15 cellular contexts compared by ENCODE assay signal in the genomic region with DNA sequence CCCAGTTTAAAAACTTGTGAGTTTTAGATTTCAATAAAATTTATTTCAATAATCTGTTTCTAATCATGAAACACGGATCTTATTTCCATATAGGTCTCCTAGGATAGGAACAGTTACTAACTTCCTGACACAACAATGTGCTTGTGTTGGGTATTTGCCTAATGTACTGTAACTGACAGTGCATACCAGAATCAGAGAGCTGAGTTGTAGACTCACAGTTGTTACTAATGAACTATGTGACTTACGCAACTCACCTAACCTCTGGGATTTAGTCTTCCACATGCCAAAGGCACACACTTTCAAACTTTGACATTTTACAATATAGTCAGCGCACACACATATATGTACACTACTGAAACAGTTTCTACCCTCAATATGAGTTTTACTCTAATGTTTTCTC.
DNase-seq lines count a peak whose midpoint lies in the region; ATAC-seq, FAIRE-seq and TF ChIP-seq lines count a peak whose summit lies in the region.
"Had no signal": no experiment of that assay in that cellular context is flagged by ENCODE, and none has a peak within 500 bp of the region (broad histone marks: within the 10 kb centered on the region; RNA-seq: fewer than 3 reads in every experiment).

No MANE protein-coding gene starts in this region.

- H3K9ac ChIP-seq in HCT116 (ENCODE audit: low read length), result no peak overlapping the region

- H3K36me3 Mint-ChIP-seq in type B pancreatic cell, result peaks cover 8% of the 10 kb centered on the region

- no peaks in the 10 kb centered on the region for H4K20me1 ChIP-seq in HCT116 (ENCODE audit: insufficient read depth)

- POLR2A ChIA-PET in A549 (lab: Yijun Ruan, JAX) (no interaction called here), HCT116 (lab: Charles Lee) (no interaction called here)

- ATAC-seq in A549, result no peak
- no peak for ATAC-seq in HCT116

- no peaks in the 10 kb centered on the region for H3K79me2 ChIP-seq in HCT116 (ENCODE audit: insufficient read depth, low read length)

- 93% methylated on average over 3 of the region's 3 CpGs for WGBS in A549 (ENCODE audit: missing lambda C conversion rate)

- H3K27ac ChIP-seq in A549, result no peak overlapping the region
- no peak overlapping the region for H3K27ac ChIP-seq in HCT116 (ENCODE audit: low read depth, low read length)

- no peaks in the 10 kb centered on the region; the same call in 2 of the 3 replicates for H3K4me1 ChIP-seq in A549
- H3K4me1 ChIP-seq in HCT116 (ENCODE audit: control insufficient read depth in 1 of 2, insufficient read depth in 2 of 2, low read length in 2 of 2), result no peaks in the 10 kb centered on the region

- H3K4me3 ChIP-seq in A549, result no peak overlapping the region
- H3K4me3 ChIP-seq in HCT116 (replicated peaks in 1 of 2; ENCODE audit: low read depth in 1 of 2, low read length in 2 of 2), result no peak overlapping the region

- TF ChIP-seq EP300 in A549 (IDR thresholded peaks at IDR 0.05), result no peak

- TF ChIP-seq RAD21 in A549 (conservative IDR thresholded peaks at IDR 0.05 in 1 of 2, IDR thresholded peaks at IDR 0.05 in 1 of 2), result no peak
- no peak for TF ChIP-seq RAD21 in HCT116 (IDR thresholded peaks at IDR 0.05; ENCODE audit: low read depth)

- no peaks in the 10 kb centered on the region for H3K27me3 ChIP-seq in HCT116 (ENCODE audit: insufficient read depth, low read length)

- no peak overlapping the region for H3K4me3 Mint-ChIP-seq in type B pancreatic cell
- H3K4me3 Mint-ChIP-seq: B cell had no signal

- H3K4me1 Mint-ChIP-seq in type B pancreatic cell (ENCODE audit: unreplicated experiment), result no peaks in the 10 kb centered on the region

- intact Hi-C loops in HCT116 (cut with micrococcal nuclease), result no loop called here

- H3K9me3 ChIP-seq in A549, result no peaks in the 10 kb centered on the region
- no peaks in the 10 kb centered on the region for H3K9me3 ChIP-seq in HCT116 (ENCODE audit: control insufficient read depth in 1 of 2, insufficient read depth in 1 of 2, low read depth in 1 of 2, low read length in 2 of 2)

- no peak overlapping the region for H3K27ac Mint-ChIP-seq in type B pancreatic cell
- H3K27ac Mint-ChIP-seq: B cell had no signal

- TF ChIP-seq CTCF in A549 (IDR thresholded peaks at IDR 0.05) (no peak), HCT116 (IDR thresholded peaks at IDR 0.05 in 2 of 3, conservative IDR thresholded peaks at IDR 0.05 in 1 of 3; ENCODE audit: borderline replicate concordance in 1 of 3, insufficient read depth in 1 of 3, low read depth in 2 of 3, low read length in 2 of 3) (no peak), type B pancreatic cell (conservative IDR thresholded peaks at IDR 0.05) (no peak)

- no TSS peak for BruUV-seq in HCT116 (replicated peaks; lab: Mats Ljungman, UMichigan)

- RAD21 ChIA-PET in HCT116 (lab: Charles Lee; ENCODE audit: low non-redundant PET in 1 of 2, low total read pairs in 2 of 2, uncharacterized antibody in 2 of 2, unreplicated experiment in 2 of 2), result no interaction called here

- no peak for FAIRE-seq in A549 (lab: Jason Lieb, UNC)

- H3K4me2 ChIP-seq in A549 (no peak overlapping the region), HCT116 (ENCODE audit: low read length) (no peak overlapping the region)

- DNase-seq in A549 (ENCODE audit: low read depth in 1 of 2, low spot score in 1 of 2) (peak in 1 of 2 experiments; percentile 2), HCT116 (ENCODE audit: low read depth, low spot score) (no peak), astrocyte of the hippocampus (ENCODE audit: low read depth, low spot score) (peak; percentile 46), hepatic stellate cell (ENCODE audit: low spot score) (peak; percentile 9), DMS 273 (lab: John Stamatoyannopoulos, UW; ENCODE audit: unreplicated experiment) (no peak), type B pancreatic cell (ENCODE audit: extremely low spot score, unreplicated experiment) (no peak)
- no peak for DNase-seq in activated CD4-positive, alpha-beta T cell treated with anti-CD3 and anti-CD28 coated beads for 4 hours
- no peak for DNase-seq in activated effector memory CD4-positive, alpha-beta T cell treated with Interleukin-2 at 50 U/mL for 16 hours
- DNase-seq: activated naive CD4-positive, alpha-beta T cell treated with anti-CD3 and anti-CD28 coated beads, Interleukin-2, amount 50 U/mL, for 16 hours; cortex of kidney; DMS79; glutamatergic neuron; occipital lobe; T1000 had no signal

- no peaks in the 10 kb centered on the region for H3K27me3 Mint-ChIP-seq in type B pancreatic cell
- H3K27me3 Mint-ChIP-seq: B cell had no signal

- no peaks in the 10 kb centered on the region for H3K9me3 Mint-ChIP-seq in type B pancreatic cell

- H3K36me3 ChIP-seq in HCT116 (ENCODE audit: control insufficient read depth in 1 of 2, insufficient read depth in 2 of 2, low read length in 2 of 2), result no peaks in the 10 kb centered on the region; a peak in 1 of 4 replicates

- no peak overlapping the region for H2AFZ ChIP-seq in HCT116 (ENCODE audit: low read depth, low read length, poor library complexity, severe bottlenecking)

- CTCF ChIA-PET in A549 (lab: Yijun Ruan, JAX) (no interaction called here), HCT116 (lab: Charles Lee) (no interaction called here)

- TF ChIP-seq POLR2A in A549 (IDR thresholded peaks at IDR 0.05; ENCODE audit: low read length) (no peak), HCT116 (IDR thresholded peaks at IDR 0.05; ENCODE audit: borderline replicate concordance, extremely low read depth, insufficient read depth, insufficient read length) (no peak)

- H3K9me2 ChIP-seq in HCT116 (ENCODE audit: insufficient read depth), result no peaks in the 10 kb centered on the region

TF ChIP-seq in A549, 52 proteins besides CTCF, POLR2A, EP300 and RAD21:
- TF ChIP-seq HEYL (CRISPR knock-in tag; IDR thresholded peaks at IDR 0.05) (no peak), CEBPB (IDR thresholded peaks at IDR 0.05) (peak; percentile 66 to 67; a peak in 3 of 4 replicates)
- TF ChIP-seq, protein P1, sequence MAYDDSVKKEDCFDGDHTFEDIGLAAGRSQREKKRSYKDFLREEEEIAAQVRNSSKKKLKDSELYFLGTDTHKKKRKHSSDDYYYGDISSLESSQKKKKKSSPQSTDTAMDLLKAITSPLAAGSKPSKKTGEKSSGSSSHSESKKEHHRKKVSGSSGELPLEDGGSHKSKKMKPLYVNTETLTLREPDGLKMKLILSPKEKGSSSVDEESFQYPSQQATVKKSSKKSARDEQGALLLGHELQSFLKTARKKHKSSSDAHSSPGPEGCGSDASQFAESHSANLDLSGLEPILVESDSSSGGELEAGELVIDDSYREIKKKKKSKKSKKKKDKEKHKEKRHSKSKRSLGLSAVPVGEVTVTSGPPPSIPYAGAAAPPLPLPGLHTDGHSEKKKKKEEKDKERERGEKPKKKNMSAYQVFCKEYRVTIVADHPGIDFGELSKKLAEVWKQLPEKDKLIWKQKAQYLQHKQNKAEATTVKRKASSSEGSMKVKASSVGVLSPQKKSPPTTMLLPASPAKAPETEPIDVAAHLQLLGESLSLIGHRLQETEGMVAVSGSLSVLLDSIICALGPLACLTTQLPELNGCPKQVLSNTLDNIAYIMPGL (CRISPR knock-in tag; IDR thresholded peaks at IDR 0.05; ENCODE audit: borderline replicate concordance), result no peak

TF ChIP-seq in HCT116, 20 proteins besides CTCF, POLR2A, EP300 and RAD21:
- no peak for TF ChIP-seq EGR1 (IDR thresholded peaks at IDR 0.05; ENCODE audit: low read depth)
- no peak for TF ChIP-seq ZNF274 (IDR thresholded peaks at IDR 0.05; ENCODE audit: low read depth, low read length)
- no peak for TF ChIP-seq YY1 (IDR thresholded peaks at IDR 0.05; ENCODE audit: extremely low read depth, insufficient replicate concordance, low read depth, low read length)
- no peak for TF ChIP-seq ELF1 (IDR thresholded peaks at IDR 0.05; ENCODE audit: borderline replicate concordance, low read depth)
- 0 out of 2 replicates have a peak, but pooled peaks have one; percentile 19 for TF ChIP-seq CEBPB (IDR thresholded peaks at IDR 0.05; ENCODE audit: low read depth)

Comparison
In these comparisons a context has a peak if more than half of its experiments do, and no peak if none do; other contexts are left out.
1. DNase-seq: peak in astrocyte of the hippocampus (single experiment) and hepatic stellate cell (single experiment); none in HCT116 (single experiment), DMS 273 (single experiment), activated CD4-positive, alpha-beta T cell treated with anti-CD3 and anti-CD28 coated beads for 4 hours (0 of 2), type B pancreatic cell (single experiment) and activated effector memory CD4-positive, alpha-beta T cell treated with Interleukin-2 at 50 U/mL for 16 hours (single experiment).
2. Of the 6 proteins assayed by ChIP-seq in both A549 and HCT116: peak only in A549: none; only in HCT116: none; in both: CEBPB; in neither: 5.